8 cellular contexts compared by ENCODE assay signal in genomic region chr2:127811922-127812321, GRCh38. TPM values are rescaled to one million over a fixed set of nuclear protein-coding genes. Genes with fewer than 3 reads are reported as not detected.
A peak's percentile ranks its signal among the peaks of the same experiment; 100 is the strongest.
DNase-seq lines count a peak whose midpoint lies in the region; ATAC-seq and TF ChIP-seq lines count a peak whose summit lies in the region.

No MANE protein-coding gene starts in this region.

- TF ChIP-seq CTCF in GM06990 (IDR thresholded peaks at IDR 0.05; ENCODE audit: insufficient read depth, low read length, poor library complexity, severe bottlenecking) (no peak), OCI-LY7 (conservative IDR thresholded peaks at IDR 0.05; ENCODE audit: low read length) (no peak), osteocyte (IDR thresholded peaks at IDR 0.05) (no peak)

- peaks cover 10% of the 10 kb centered on the region for H3K27me3 Mint-ChIP-seq in osteocyte (ENCODE audit: unreplicated experiment)

- peaks cover 2% of the 10 kb centered on the region for H3K36me3 Mint-ChIP-seq in osteocyte (ENCODE audit: unreplicated experiment)

- no peak for ATAC-seq in HG02884 (IDR thresholded peaks at IDR 0.05; ENCODE audit: unreplicated experiment)
- ATAC-seq in GM21515 (IDR thresholded peaks at IDR 0.05; ENCODE audit: unreplicated experiment) = no peak

- DNase-seq in GM06990 (ENCODE audit: extremely low read depth, insufficient read length) (peak; percentile 13), OCI-LY7 (ENCODE audit: low spot score) (no peak), osteocyte (ENCODE audit: extremely low spot score, unreplicated experiment) (no peak), EL (no peak), NCI-H2081 treated with DMSO at 0.1 percent for 48 hours (lab: John Stamatoyannopoulos, UW) (no peak)

- H3K4me1 Mint-ChIP-seq in osteocyte (ENCODE audit: unreplicated experiment) = peaks cover 28% of the 10 kb centered on the region

- H3K9me3 ChIP-seq in OCI-LY7 (ENCODE audit: low read length) (no peaks in the 10 kb centered on the region), endocrine pancreas (ENCODE audit: control insufficient read depth, low read length) (no peaks in the 10 kb centered on the region)

- no peaks in the 10 kb centered on the region for H3K9me3 Mint-ChIP-seq in osteocyte (ENCODE audit: unreplicated experiment)

- peak overlapping the region; percentile 56 for H3K9ac ChIP-seq in endocrine pancreas (ENCODE audit: control insufficient read depth, insufficient read depth, low read length)

- H3K27me3 ChIP-seq in GM06990 (replicated peaks; ENCODE audit: control insufficient read depth, insufficient read depth, low read length) (no peaks in the 10 kb centered on the region), endocrine pancreas (ENCODE audit: control insufficient read depth, insufficient read depth, low read length) (no peaks in the 10 kb centered on the region)

- peaks cover 38% of the 10 kb centered on the region for H3K79me2 ChIP-seq in OCI-LY7 (ENCODE audit: insufficient read depth, low read depth, low read length)

- H3K27ac ChIP-seq in OCI-LY7 (ENCODE audit: low read depth, low read length, poor library complexity, severe bottlenecking) = peak overlapping the region; percentile 84

- peak overlapping the region; percentile 58; the same call in 1 of the 2 replicates for H2AFZ ChIP-seq in OCI-LY7 (ENCODE audit: low read length)

- H3K36me3 ChIP-seq in GM06990 (ENCODE audit: control insufficient read depth, insufficient read depth, low read length) = no peaks in the 10 kb centered on the region
- H3K36me3 ChIP-seq in OCI-LY7 (ENCODE audit: insufficient read depth, low read length) = peaks cover 21% of the 10 kb centered on the region
- H3K36me3 ChIP-seq in endocrine pancreas (ENCODE audit: control insufficient read depth, insufficient read depth, low read length) = no peaks in the 10 kb centered on the region

- H3K4me1 ChIP-seq in OCI-LY7 (ENCODE audit: insufficient read depth, low read length, poor library complexity, severe bottlenecking) = peaks cover 42% of the 10 kb centered on the region
- H3K4me1 ChIP-seq in endocrine pancreas (ENCODE audit: control insufficient read depth, insufficient read depth, low read length) = peaks cover 12% of the 10 kb centered on the region

- peak overlapping the region; percentile 89 for H3K4me3 ChIP-seq in GM06990 (replicated peaks; ENCODE audit: low read depth, low read length)
- H3K4me3 ChIP-seq in OCI-LY7 (ENCODE audit: low read depth, low read length, poor library complexity, severe bottlenecking) = peak overlapping the region; percentile 91
- peak overlapping the region; percentile 93 for H3K4me3 ChIP-seq in endocrine pancreas (ENCODE audit: control insufficient read depth, insufficient read depth, low read length)

- H3K9me2 ChIP-seq in OCI-LY7 (ENCODE audit: insufficient read depth, low read length) = no peaks in the 10 kb centered on the region

- CTCF ChIA-PET in OCI-LY7 (lab: Charles Lee; ENCODE audit: unreplicated experiment) = interaction anchor here (0.9 to 1.2 kb wide), 2 partner anchors 9 to 63 kb away, joined by 3 read pairs; no protein-coding TSS in a partner anchor

- peak overlapping the region; percentile 94 for H3K4me3 Mint-ChIP-seq in osteocyte (ENCODE audit: unreplicated experiment)

- BruUV-seq in OCI-LY7 (replicated peaks; lab: Mats Ljungman, UMichigan) = no TSS peak

- POLR2A ChIA-PET in OCI-LY7 (lab: Charles Lee) = interaction anchor here (0.9 to 2.4 kb wide), 4 partner anchors 10 to 18 kb away, joined by 3 to 22 read pairs (median 4); no protein-coding TSS in a partner anchor

- H3K4me2 ChIP-seq in OCI-LY7 (ENCODE audit: low read length) = peak overlapping the region; percentile 87

- H3K27ac Mint-ChIP-seq in osteocyte (ENCODE audit: unreplicated experiment) = no peak overlapping the region

- intact Hi-C loops in OCI-LY7 (cut with micrococcal nuclease; ENCODE audit: unreplicated experiment) = loop anchor here (2.0 kb wide), 3 partner anchors 19 to 111 kb away; partner anchors contain the start of gene SFT2D3

- peaks cover 26% of the 10 kb centered on the region for H4K20me1 ChIP-seq in OCI-LY7 (ENCODE audit: insufficient read depth, low read length)

RNA-seq across cellular contexts. Expression of gene WDR33, which starts 1.0 kb away (rescaled TPM):
- 60.6 and 70.7 TPM in 2 replicates for total RNA-seq in OCI-LY7 (2014; rRNA removed; shearing (Covaris generic))
- total RNA-seq in OCI-LY7 (2022) = 96.6 and 96.9 TPM in 2 replicates
- total RNA-seq in osteocyte = 37.9 and 43.3 TPM in 2 replicates

RNA-seq across cellular contexts. Expression of gene POLR2D, which starts 46.0 kb away (rescaled TPM):
- 42.9 and 48.4 TPM in 2 replicates for total RNA-seq in OCI-LY7 (2014; rRNA removed; shearing (Covaris generic))
- total RNA-seq in OCI-LY7 (2022) (97.3 and 101 TPM in 2 replicates), osteocyte (26.3 and 28.3 TPM in 2 replicates)
